ENCODE assay signal across 22 cellular contexts in the genomic region with DNA sequence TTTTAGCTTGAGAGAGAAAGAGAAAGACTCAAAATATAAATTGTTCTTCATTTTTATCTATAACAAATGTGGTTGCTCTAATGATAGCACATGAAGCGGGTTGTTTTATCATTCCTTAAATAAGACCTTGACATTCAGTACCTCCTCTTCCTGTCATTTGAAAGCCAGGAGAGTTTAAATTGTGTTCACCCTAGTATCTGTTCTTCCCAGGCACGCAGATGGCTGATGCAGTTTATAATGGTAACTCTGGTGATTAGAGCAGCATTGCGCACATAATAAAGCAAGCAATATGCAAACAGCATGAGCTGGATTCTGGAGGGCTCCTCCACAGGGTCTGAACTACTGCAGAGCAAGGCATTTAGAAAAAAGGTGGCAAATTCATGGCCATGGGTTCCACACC.
"Had no signal": no experiment of that assay in that cellular context is flagged by ENCODE, and none has a peak within 500 bp of the region (broad histone marks: within the 10 kb centered on the region; RNA-seq: fewer than 3 reads in every experiment).

No MANE protein-coding gene starts in this region.

- DNase-seq: colonic mucosa; effector memory CD4-positive, alpha-beta T cell; esophagus squamous epithelium; foreskin melanocyte; glutamatergic neuron; heart right ventricle; hippocampal formation; left cardiac atrium; left lung; mesenchymal stem cell; midbrain; naive thymus-derived CD4-positive, alpha-beta T cell; nucleus accumbens; psoas muscle; right cardiac atrium; sigmoid colon; stimulated activated CD4-positive, alpha-beta T cell treated with anti-CD3 and anti-CD28 coated beads, Interleukin-2, amount 100 ng/mL, for 24 hours; stimulated activated CD4-positive, alpha-beta T cell treated with anti-CD3 and anti-CD28 coated beads, Interleukin-4, amount 100 ng/mL, for 24 hours; stimulated activated naive CD4-positive, alpha-beta T cell treated with Interleukin-2 at 50 U/mL for 16 hours; stomach; thyroid gland; upper lobe of left lung had no signal

- H3K4me1 ChIP-seq: colonic mucosa, esophagus squamous epithelium, left lung had no signal

- H3K9me3 ChIP-seq: colonic mucosa, esophagus squamous epithelium, left lung, psoas muscle, sigmoid colon, stomach, thyroid gland, upper lobe of left lung had no signal

- H3K4me3 ChIP-seq: colonic mucosa, esophagus squamous epithelium, heart right ventricle, left lung, psoas muscle, sigmoid colon, stomach, thyroid gland, upper lobe of left lung had no signal

- H3K36me3 ChIP-seq: colonic mucosa, esophagus squamous epithelium, heart right ventricle, left lung, sigmoid colon, stomach, thyroid gland, upper lobe of left lung had no signal

- H3K27me3 ChIP-seq: colonic mucosa, esophagus squamous epithelium, heart right ventricle, left lung, sigmoid colon, stomach, thyroid gland, upper lobe of left lung had no signal

- H3K27ac ChIP-seq: colonic mucosa, esophagus squamous epithelium, heart right ventricle, left lung, psoas muscle, sigmoid colon, stomach, thyroid gland, upper lobe of left lung had no signal
